Comparison of ENCODE assay signal across 9 cellular contexts in the genomic region with DNA sequence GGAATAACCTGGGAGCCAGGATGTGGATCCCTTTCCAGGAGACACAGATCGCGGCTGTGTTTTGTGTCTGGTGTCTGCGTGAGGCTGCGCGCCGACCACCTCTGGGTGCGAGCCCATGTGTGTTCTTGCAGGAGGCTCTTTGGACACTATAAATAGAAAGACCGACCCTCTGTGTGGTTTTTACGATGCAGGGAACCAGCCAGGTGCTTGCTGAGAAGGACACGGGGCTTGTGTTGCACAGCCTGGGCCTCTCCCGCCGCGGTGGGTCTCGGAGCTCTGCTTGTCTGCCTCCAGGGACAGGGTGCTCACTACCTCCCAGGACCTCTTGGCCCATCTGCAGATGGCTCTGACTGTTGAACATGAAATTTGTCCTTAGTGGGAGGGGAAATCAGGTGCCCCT. TPM values are rescaled to one million over a fixed set of nuclear protein-coding genes. Genes with fewer than 3 reads are reported as not detected.
DNase-seq lines count a peak whose midpoint lies in the region; TF ChIP-seq lines count a peak whose summit lies in the region.
"Had no signal": no experiment of that assay in that cellular context is flagged by ENCODE, and none has a peak within 500 bp of the region (broad histone marks: within the 10 kb centered on the region; RNA-seq: fewer than 3 reads in every experiment).

No MANE protein-coding gene starts in this region.

- H3K4me1 ChIP-seq in SJCRH30, result no peaks in the 10 kb centered on the region

- H3K4me3 Mint-ChIP-seq in endothelial cell (ENCODE audit: unreplicated experiment) (peak overlapping the region; percentile 88), osteocyte (ENCODE audit: unreplicated experiment) (peak overlapping the region; percentile 73)

- no peaks in the 10 kb centered on the region for H3K36me3 ChIP-seq in SJCRH30
- H3K36me3 ChIP-seq: tibial nerve had no signal

- H3K27ac ChIP-seq in SJCRH30, result no peak overlapping the region
- H3K27ac ChIP-seq: tibial nerve had no signal

- H3K36me3 Mint-ChIP-seq in endothelial cell (ENCODE audit: low read depth, unreplicated experiment) (peaks cover 5% of the 10 kb centered on the region), osteocyte (ENCODE audit: unreplicated experiment) (no peaks in the 10 kb centered on the region)

- H3K9me3 ChIP-seq in SJCRH30 (replicated peaks), result no peaks in the 10 kb centered on the region
- H3K9me3 ChIP-seq: tibial nerve had no signal

- H3K27me3 ChIP-seq in SJCRH30, result 0 out of 2 replicates have a peak, but pooled peaks cover 3% of the 10 kb centered on the region

- peaks cover 20% of the 10 kb centered on the region for H3K27me3 Mint-ChIP-seq in endothelial cell (ENCODE audit: unreplicated experiment)
- peaks cover 16% of the 10 kb centered on the region for H3K27me3 Mint-ChIP-seq in osteocyte (ENCODE audit: unreplicated experiment)

- TF ChIP-seq CTCF in endothelial cell (IDR thresholded peaks at IDR 0.05; ENCODE audit: unreplicated experiment) (no peak), osteocyte (IDR thresholded peaks at IDR 0.05) (no peak)

- no peaks in the 10 kb centered on the region for H3K9me3 Mint-ChIP-seq in endothelial cell (ENCODE audit: unreplicated experiment)
- H3K9me3 Mint-ChIP-seq in osteocyte (ENCODE audit: unreplicated experiment), result no peaks in the 10 kb centered on the region

- H3K27ac Mint-ChIP-seq in endothelial cell (ENCODE audit: unreplicated experiment) (no peak overlapping the region), osteocyte (ENCODE audit: unreplicated experiment) (no peak overlapping the region)

- DNase-seq in D341Med (ENCODE audit: low spot score), result peak; percentile 20
- DNase-seq in SJCRH30, result no peak
- no peak for DNase-seq in endothelial cell (ENCODE audit: low spot score)
- DNase-seq in osteocyte (ENCODE audit: extremely low spot score, unreplicated experiment), result no peak
- no peak for DNase-seq in OCI-M2 (lab: John Stamatoyannopoulos, UW; ENCODE audit: unreplicated experiment)
- no peak for DNase-seq in AG08395 (ENCODE audit: low spot score)
- no peak for DNase-seq in occipital lobe (lab: John Stamatoyannopoulos, UW)
- DNase-seq in NCI-H774 (lab: John Stamatoyannopoulos, UW), result no peak

- H3K4me1 Mint-ChIP-seq in endothelial cell (ENCODE audit: unreplicated experiment), result peaks cover 4% of the 10 kb centered on the region
- peaks cover 10% of the 10 kb centered on the region for H3K4me1 Mint-ChIP-seq in osteocyte (ENCODE audit: unreplicated experiment)

- H3K4me3 ChIP-seq in SJCRH30, result peak overlapping the region; percentile 48

RNA-seq across cellular contexts. Expression of a gene that starts 0.5 kb away (rescaled TPM):
- total RNA-seq in SJCRH30 (2014; rRNA removed; shearing (Covaris generic)), result 0.94 and 1.4 TPM in 2 replicates
- total RNA-seq in endothelial cell (ENCODE audit: unreplicated experiment) (5.5 TPM), osteocyte (1.8 and 4.5 TPM in 2 replicates), occipital lobe (12.0 TPM)

RNA-seq across cellular contexts. Expression of a gene that starts 22.4 kb away (rescaled TPM):
- total RNA-seq in SJCRH30 (2014; rRNA removed; shearing (Covaris generic)), result 22.6 and 23.9 TPM in 2 replicates
- total RNA-seq in endothelial cell (ENCODE audit: unreplicated experiment) (74.2 TPM), osteocyte (51.8 and 53.4 TPM in 2 replicates), occipital lobe (11.5 TPM)

RNA-seq across cellular contexts. Expression of a gene that starts 25.9 kb away (rescaled TPM):
- total RNA-seq in SJCRH30 (2014; rRNA removed; shearing (Covaris generic)), result 2.6 and 3.4 TPM in 2 replicates
- total RNA-seq in endothelial cell (ENCODE audit: unreplicated experiment) (5.3 TPM), osteocyte (7.5 and 7.6 TPM in 2 replicates), occipital lobe (2.5 TPM)

RNA-seq across cellular contexts. Expression of a gene that starts 53.4 kb away (rescaled TPM):
- total RNA-seq in SJCRH30 (2014; rRNA removed; shearing (Covaris generic)), result 8.9 TPM in 2 replicates
- total RNA-seq in endothelial cell (ENCODE audit: unreplicated experiment) (23.4 TPM), osteocyte (20.1 and 22.6 TPM in 2 replicates), occipital lobe (1.6 TPM)
